8 cellular contexts compared by ENCODE assay signal in genomic region chr3:72848703-72849081, GRCh38. TPM values are rescaled to one million over a fixed set of nuclear protein-coding genes. Genes with fewer than 3 reads are reported as not detected.
A peak's percentile ranks its signal among the peaks of the same experiment; 100 is the strongest.
DNase-seq lines count a peak whose midpoint lies in the region; ATAC-seq and TF ChIP-seq lines count a peak whose summit lies in the region.

No MANE protein-coding gene starts in this region.

- no peaks in the 10 kb centered on the region for H3K9me3 Mint-ChIP-seq in nephron

- peak overlapping the region; percentile 49 for H3K27ac ChIP-seq in effector memory CD4-positive, alpha-beta T cell (ENCODE audit: insufficient read depth, low read length, poor library complexity, severe bottlenecking)

- no peaks in the 10 kb centered on the region for H3K36me3 ChIP-seq in BJ (ENCODE audit: control insufficient read depth, insufficient read depth, low read length)
- H3K36me3 ChIP-seq in effector memory CD4-positive, alpha-beta T cell (ENCODE audit: control insufficient read depth, insufficient read depth, low read length), result no peaks in the 10 kb centered on the region

- no peak for TF ChIP-seq CTCF in BJ (IDR thresholded peaks at IDR 0.05; ENCODE audit: insufficient read depth, low read depth, low read length)
- TF ChIP-seq CTCF in nephron (IDR thresholded peaks at IDR 0.05; ENCODE audit: unreplicated experiment in 3 of 3), result no peak

- H3K27me3 ChIP-seq in BJ (ENCODE audit: control insufficient read depth, insufficient read depth, low read length), result no peaks in the 10 kb centered on the region
- H3K27me3 ChIP-seq in effector memory CD4-positive, alpha-beta T cell (replicated peaks; ENCODE audit: control insufficient read depth, insufficient read depth, low read length, poor library complexity, severe bottlenecking), result no peaks in the 10 kb centered on the region

- POLR2A ChIA-PET in BJ (lab: Charles Lee), result interaction anchor here (0.5 to 0.6 kb wide), 2 partner anchors 287 to 558 kb away, joined by 3 to 5 read pairs; no protein-coding TSS in a partner anchor

- H3K27me3 Mint-ChIP-seq in nephron (ENCODE audit: low read depth), result peaks cover 12% of the 10 kb centered on the region

- no peaks in the 10 kb centered on the region for H3K9me3 ChIP-seq in effector memory CD4-positive, alpha-beta T cell (ENCODE audit: control insufficient read depth, low read length)

- peaks cover 50% of the 10 kb centered on the region for H3K4me1 Mint-ChIP-seq in nephron

- peak overlapping the region in 1 of 3 experiments; percentile 52 for H3K27ac Mint-ChIP-seq in nephron

- H3K36me3 Mint-ChIP-seq in nephron (ENCODE audit: low read depth), result peaks cover 8% of the 10 kb centered on the region

- H3K4me3 ChIP-seq in BJ (ENCODE audit: low read depth, low read length), result peak overlapping the region; percentile 63
- peak overlapping the region; percentile 86 for H3K4me3 ChIP-seq in effector memory CD4-positive, alpha-beta T cell (ENCODE audit: insufficient read depth, low read depth, low read length, poor library complexity, severe bottlenecking)

- CTCF ChIA-PET in BJ (lab: Yijun Ruan, JAX), result interaction anchor here (0.6 to 5.2 kb wide), 7 partner anchors 11 to 237 kb away, joined by 3 to 35 read pairs (median 5); no protein-coding TSS in a partner anchor

- H3K4me3 Mint-ChIP-seq in nephron, result peak overlapping the region; percentile 93 to 97 (median 94)

- peaks cover 8% of the 10 kb centered on the region for H3K4me1 ChIP-seq in effector memory CD4-positive, alpha-beta T cell (ENCODE audit: control insufficient read depth, insufficient read depth, low read length, poor library complexity, severe bottlenecking)

- ATAC-seq in GM19023 (IDR thresholded peaks at IDR 0.05; ENCODE audit: unreplicated experiment) (peak; percentile 43), HG03159 (IDR thresholded peaks at IDR 0.05; ENCODE audit: unreplicated experiment) (peak; percentile 45)

- DNase-seq in BJ (ENCODE audit: low read depth), result no peak
- peak; percentile 9 for DNase-seq in SK-N-DZ (ENCODE audit: low spot score)
- DNase-seq in effector memory CD4-positive, alpha-beta T cell, result peak in 2 of 3 donors; percentile 20 to 23
- no peak for DNase-seq in NCI-H2196 treated with DMSO at 0.1 percent for 48 hours (lab: John Stamatoyannopoulos, UW; ENCODE audit: unreplicated experiment)
- DNase-seq in cerebellum (ENCODE audit: low spot score), result no peak

RNA-seq across cellular contexts. Expression of gene SHQ1, which starts 0.4 kb away (rescaled TPM):
- 9.5 and 14.3 TPM in 2 replicates for polyA plus RNA-seq in BJ (2011; rRNA removed)
- 5.8 and 7.0 TPM in 2 replicates for polyA minus RNA-seq in BJ (2011; rRNA and poly(A)+ RNA removed)
- 17.1 and 23.3 TPM in 2 replicates for polyA plus RNA-seq in SK-N-DZ (2014; cell fraction: cytosol; rRNA removed)
- polyA plus RNA-seq in SK-N-DZ (2014; cell fraction: nucleus; rRNA removed), result 11.5 and 13.0 TPM in 2 replicates
- total RNA-seq in cerebellum, result 15.7 TPM

RNA-seq across cellular contexts. Expression of gene GXYLT2, which starts 39.2 kb away (rescaled TPM):
- 5.7 and 6.3 TPM in 2 replicates for polyA plus RNA-seq in BJ (2011; rRNA removed)
- polyA minus RNA-seq in BJ (2011; rRNA and poly(A)+ RNA removed), result 8.6 and 12.8 TPM in 2 replicates
- polyA plus RNA-seq in SK-N-DZ (2014; cell fraction: cytosol; rRNA removed), result 1.2 and 2.2 TPM in 2 replicates
- polyA plus RNA-seq in SK-N-DZ (2014; cell fraction: nucleus; rRNA removed), result 1.4 and 3.7 TPM in 2 replicates
- 7.4 TPM for total RNA-seq in cerebellum

Comparison
In these comparisons a context has a peak if more than half of its experiments do, and no peak if none do; other contexts are left out.
1. DNase-seq: peak in SK-N-DZ (single experiment) and effector memory CD4-positive, alpha-beta T cell (2 of 3); none in BJ (single experiment), NCI-H2196 treated with DMSO at 0.1 percent for 48 hours (single experiment) and cerebellum (single experiment).